In the genomic region with DNA sequence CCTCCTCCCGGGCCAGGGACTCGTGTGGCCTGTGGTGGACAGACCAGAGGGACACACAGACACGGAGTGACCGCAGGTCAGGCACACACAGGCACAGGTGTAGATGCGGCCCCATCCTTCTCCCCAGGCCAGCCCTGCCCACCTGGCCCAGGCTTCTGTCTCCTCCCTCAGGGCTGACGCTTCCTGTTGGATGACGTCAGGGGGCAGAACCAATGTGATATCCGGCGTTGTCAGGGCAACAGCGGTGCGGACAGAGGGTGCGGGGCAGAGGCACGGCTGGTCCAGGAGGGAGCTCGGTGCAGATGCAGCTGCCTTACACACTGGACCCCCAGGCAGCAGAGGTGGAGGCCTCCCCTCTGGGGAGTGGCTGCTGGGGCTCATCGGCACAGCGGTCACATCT, we compare ENCODE assay signal across 8 cellular contexts. TPM values are rescaled to one million over a fixed set of nuclear protein-coding genes. Genes with fewer than 3 reads are reported as not detected.
A peak's percentile ranks its signal among the peaks of the same experiment; 100 is the strongest.
DNase-seq lines count a peak whose midpoint lies in the region; ATAC-seq and TF ChIP-seq lines count a peak whose summit lies in the region.

No MANE protein-coding gene starts in this region.

- H3K79me2 ChIP-seq in OCI-LY1 (ENCODE audit: insufficient read depth, low read length): peaks cover 8% of the 10 kb centered on the region

- TF ChIP-seq CTCF in OCI-LY1 (IDR thresholded peaks at IDR 0.05; ENCODE audit: low read length) (no peak), brain (conservative IDR thresholded peaks at IDR 0.05) (no peak)

- peaks cover 4% of the 10 kb centered on the region for H3K36me3 Mint-ChIP-seq in brain

- peaks cover 8% of the 10 kb centered on the region for H3F3A ChIP-seq in OCI-LY1 (ENCODE audit: insufficient read depth, low read length)

- ATAC-seq in HG02970 (IDR thresholded peaks at IDR 0.05; ENCODE audit: low FRiP score, unreplicated experiment) (no peak), GM21529 (IDR thresholded peaks at IDR 0.05; ENCODE audit: unreplicated experiment) (no peak)

- peak overlapping the region; percentile 35 for H3K4me3 ChIP-seq in OCI-LY1 (ENCODE audit: low read depth, low read length, poor library complexity, severe bottlenecking)

- no peak overlapping the region for H2AFZ ChIP-seq in OCI-LY1 (ENCODE audit: low read length)

- H3K27ac ChIP-seq in OCI-LY1 (ENCODE audit: low read depth, low read length, poor library complexity, severe bottlenecking) (peak overlapping the region; percentile 36), caudate nucleus (ENCODE audit: low read depth, low read length) (no peak overlapping the region)

- DNase-seq in activated T-cell treated with anti-CD3 and anti-CD28 coated beads, Interleukin-2, amount 50 U/mL, for 1 hour: peak; percentile 54
- DNase-seq in activated T-cell treated with anti-CD3 and anti-CD28 coated beads for 4 hours (no peak), non-pigmented ciliary epithelial cell (ENCODE audit: low read depth) (peak; percentile 32), caudate nucleus (lab: John Stamatoyannopoulos, UW) (no peak)

- peaks cover 35% of the 10 kb centered on the region for H3K4me1 Mint-ChIP-seq in brain

- no peaks in the 10 kb centered on the region for H3K27me3 ChIP-seq in OCI-LY1 (ENCODE audit: insufficient read depth, low read length)

- H3K9me2 ChIP-seq in OCI-LY1 (ENCODE audit: low read depth, low read length): no peaks in the 10 kb centered on the region

- peaks cover 19% of the 10 kb centered on the region; the same call in 1 of the 2 replicates for H3K36me3 ChIP-seq in OCI-LY1 (ENCODE audit: insufficient read depth, low read length)

- H3K27me3 Mint-ChIP-seq in brain: peaks cover 9% of the 10 kb centered on the region

- peak overlapping the region in 4 of 5 experiments; percentile 28 to 61 (median 46) for H3K4me3 Mint-ChIP-seq in brain

- peaks cover 48% of the 10 kb centered on the region for H3K4me1 ChIP-seq in OCI-LY1 (ENCODE audit: insufficient read depth, low read length, severe bottlenecking)

- no peaks in the 10 kb centered on the region for H3K9me3 Mint-ChIP-seq in brain

- peak overlapping the region in 2 of 5 experiments; percentile 74 to 92 for H3K27ac Mint-ChIP-seq in brain

- H4K20me1 ChIP-seq in OCI-LY1 (ENCODE audit: insufficient read depth, low read length): no peaks in the 10 kb centered on the region

- no peaks in the 10 kb centered on the region for H3K9me3 ChIP-seq in OCI-LY1 (ENCODE audit: low read length)

- no peak overlapping the region; the same call in 1 of the 2 replicates for H3K9ac ChIP-seq in OCI-LY1 (ENCODE audit: low read length)

- peak overlapping the region; percentile 50 for H3K4me2 ChIP-seq in OCI-LY1 (ENCODE audit: low read length)

RNA-seq across cellular contexts. Expression of a gene that starts 2.9 kb away (rescaled TPM):
- polyA plus RNA-seq in brain (ENCODE audit: insufficient read depth, low read depth, low replicate concordance): 14.4 TPM

RNA-seq across cellular contexts. Expression of a gene that starts 3.3 kb away (rescaled TPM):
- 14.3 TPM for polyA plus RNA-seq in brain (ENCODE audit: insufficient read depth, low read depth, low replicate concordance)

RNA-seq across cellular contexts. Expression of a gene that starts 13.7 kb away (rescaled TPM):
- 26.7 TPM for polyA plus RNA-seq in brain (ENCODE audit: insufficient read depth, low read depth, low replicate concordance)

RNA-seq across cellular contexts. Expression of a gene that starts 22.4 kb away (rescaled TPM):
- 19.1 TPM for polyA plus RNA-seq in brain (ENCODE audit: insufficient read depth, low read depth, low replicate concordance)

RNA-seq across cellular contexts. Expression of a gene that starts 46.9 kb away (rescaled TPM):
- 17.1 TPM for polyA plus RNA-seq in brain (ENCODE audit: insufficient read depth, low read depth, low replicate concordance)

Comparison
In these comparisons a context has a peak if more than half of its experiments do, and no peak if none do; other contexts are left out.
1. DNase-seq: peak in activated T-cell treated with anti-CD3 and anti-CD28 coated beads, Interleukin-2, amount 50 U/mL, for 1 hour (single experiment) and non-pigmented ciliary epithelial cell (single experiment); none in activated T-cell treated with anti-CD3 and anti-CD28 coated beads for 4 hours (single experiment) and caudate nucleus (0 of 61).